18 cellular contexts compared by ENCODE assay signal in genomic region chr12:109423392-109423791, GRCh38.
"Had no signal": no experiment of that assay in that cellular context is flagged by ENCODE, and none has a peak within 500 bp of the region (broad histone marks: within the 10 kb centered on the region; RNA-seq: fewer than 3 reads in every experiment).

No MANE protein-coding gene starts in this region.

- H3K27ac Mint-ChIP-seq: natural killer cell; stimulated activated effector memory CD8-positive, alpha-beta T cell treated with anti-CD3 and anti-CD28 coated beads, Interleukin-12 subunit alpha, Interleukin-12 subunit beta, amount 100 ng/mL, for 72 hours; stimulated activated naive CD8-positive, alpha-beta T cell treated with anti-CD3 and anti-CD28 coated beads, Interleukin-15, Interleukin-2, amounts not matched to agents 100 ng/mL and 50 ng/mL, for 24 hours had no signal

- H3K4me1 Mint-ChIP-seq: natural killer cell; neural crest cell; stimulated activated effector memory CD8-positive, alpha-beta T cell treated with anti-CD3 and anti-CD28 coated beads, Interleukin-12 subunit alpha, Interleukin-12 subunit beta, amount 100 ng/mL, for 72 hours had no signal

- H3K4me3 Mint-ChIP-seq: natural killer cell; neural crest cell; stimulated activated effector memory CD8-positive, alpha-beta T cell treated with anti-CD3 and anti-CD28 coated beads, Interleukin-12 subunit alpha, Interleukin-12 subunit beta, amount 100 ng/mL, for 72 hours; stimulated activated naive CD8-positive, alpha-beta T cell treated with anti-CD3 and anti-CD28 coated beads, Interleukin-15, Interleukin-2, amounts not matched to agents 100 ng/mL and 50 ng/mL, for 24 hours had no signal

- H3K9me3 Mint-ChIP-seq: natural killer cell; neural crest cell; stimulated activated effector memory CD8-positive, alpha-beta T cell treated with anti-CD3 and anti-CD28 coated beads, Interleukin-12 subunit alpha, Interleukin-12 subunit beta, amount 100 ng/mL, for 72 hours; stimulated activated naive CD8-positive, alpha-beta T cell treated with anti-CD3 and anti-CD28 coated beads, Interleukin-15, Interleukin-2, amounts not matched to agents 100 ng/mL and 50 ng/mL, for 24 hours had no signal

- ATAC-seq: esophagus mucosa; gastrocnemius medialis; heart right ventricle; left lung; natural killer cell; stimulated activated effector memory CD8-positive, alpha-beta T cell treated with anti-CD3 and anti-CD28 coated beads, Interleukin-12 subunit alpha, Interleukin-12 subunit beta, amount 100 ng/mL, for 72 hours; upper lobe of right lung had no signal

- DNase-seq: colonic mucosa; effector CD4-positive, alpha-beta T cell; gastrocnemius medialis; heart right ventricle; islet precursor cell; left lung; natural killer cell; ovary; sigmoid colon; stimulated activated CD4-positive, alpha-beta T cell treated with anti-CD3 and anti-CD28 coated beads, Interleukin-12 subunit alpha, Interleukin-12 subunit beta, amount 100 ng/mL, for 4 hours; stimulated activated CD4-positive, alpha-beta T cell treated with anti-CD3 and anti-CD28 coated beads, Interleukin-2, amount 100 ng/mL, for 48 hours; stimulated activated CD8-positive, alpha-beta memory T cell treated with anti-CD3 and anti-CD28 coated beads, Interleukin-4, amount 100 ng/mL, for 48 hours; tibial artery; upper lobe of right lung had no signal

- H3K36me3 Mint-ChIP-seq: natural killer cell; stimulated activated effector memory CD8-positive, alpha-beta T cell treated with anti-CD3 and anti-CD28 coated beads, Interleukin-12 subunit alpha, Interleukin-12 subunit beta, amount 100 ng/mL, for 72 hours had no signal
